ENCODE assay signal across 28 cellular contexts in the genomic region with DNA sequence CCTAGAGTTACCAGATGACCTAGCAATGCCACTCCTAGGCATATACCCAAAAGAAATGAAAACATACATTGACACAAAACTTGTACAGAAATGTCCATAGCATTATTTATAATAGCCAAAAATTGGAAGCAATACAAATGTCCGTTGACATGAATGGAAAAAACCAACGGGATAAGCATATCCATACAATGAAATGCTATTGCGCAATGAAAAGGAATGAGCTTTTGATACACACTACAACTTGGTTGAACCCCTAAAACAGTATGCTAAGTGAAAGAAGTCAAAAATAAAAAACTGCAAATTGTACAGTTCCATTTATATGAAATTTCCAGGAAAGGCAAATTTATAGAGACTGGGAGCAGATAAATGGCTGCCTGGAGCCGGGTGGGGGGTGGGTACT.
A peak's percentile ranks its signal among the peaks of the same experiment; 100 is the strongest.
DNase-seq lines count a peak whose midpoint lies in the region; ATAC-seq, FAIRE-seq and TF ChIP-seq lines count a peak whose summit lies in the region.
"Had no signal": no experiment of that assay in that cellular context is flagged by ENCODE, and none has a peak within 500 bp of the region (broad histone marks: within the 10 kb centered on the region; RNA-seq: fewer than 3 reads in every experiment).

No MANE protein-coding gene starts in this region.

- TF ChIP-seq RAD21 in HepG2 (CRISPR knock-in tag; IDR thresholded peaks at IDR 0.05): no peak
- TF ChIP-seq RAD21 in Ishikawa (IDR thresholded peaks at IDR 0.05; ENCODE audit: low read depth): no peak
- TF ChIP-seq RAD21 in H1 (IDR thresholded peaks at IDR 0.05 in 1 of 2, conservative IDR thresholded peaks at IDR 0.05 in 1 of 2; ENCODE audit: low read depth in 2 of 2, low read length in 2 of 2): no peak

- H3K56ac ChIP-seq in H1 (replicated peaks; ENCODE audit: insufficient read length, low read depth, low read length): no peak overlapping the region

- H4K8ac ChIP-seq in H1 (ENCODE audit: extremely low read depth, insufficient read depth, low read length): no peak overlapping the region

- ATAC-seq in HepG2 (no peak), right lobe of liver (no peak)
- ATAC-seq: GM12878 had no signal

- no peak overlapping the region for H2BK20ac ChIP-seq in H1 (ENCODE audit: low read length)

- H2BK12ac ChIP-seq in H1 (ENCODE audit: low read depth, low read length): no peak overlapping the region

- no peak overlapping the region for H4K91ac ChIP-seq in H1 (replicated peaks; ENCODE audit: insufficient read length, low read length)

- no peak overlapping the region for H4K5ac ChIP-seq in H1 (ENCODE audit: insufficient read length, low read depth, low read length)

- in situ Hi-C loops in HepG2 (cut with HindIII; ENCODE audit: extremely low pct_ligation_motif_present, low pct_unique_long_range_greater_than_20kb): no loop called here

- H3K4me1 ChIP-seq in HepG2 (ENCODE audit: insufficient read depth, low read length) (no peaks in the 10 kb centered on the region), right lobe of liver (no peaks in the 10 kb centered on the region), H1 (replicated peaks in 1 of 4; ENCODE audit: control insufficient read depth in 3 of 4, insufficient read depth in 4 of 4, low read length in 3 of 4) (no peaks in the 10 kb centered on the region)
- H3K4me1 ChIP-seq: BE2C, BLaER1 had no signal

- H3K9me3 ChIP-seq in HepG2 (ENCODE audit: low read length): no peaks in the 10 kb centered on the region
- no peaks in the 10 kb centered on the region for H3K9me3 ChIP-seq in right lobe of liver
- H3K9me3 ChIP-seq in H1 (ENCODE audit: insufficient read depth in 2 of 2, low read depth in 1 of 2, low read length in 1 of 2): no peaks in the 10 kb centered on the region
- H3K9me3 ChIP-seq: BE2C, BLaER1 had no signal

- H3K36me3 ChIP-seq in HepG2 (replicated peaks in 1 of 2; ENCODE audit: control insufficient read depth in 1 of 2, insufficient read depth in 2 of 2, low read length in 2 of 2) (no peaks in the 10 kb centered on the region), right lobe of liver (no peaks in the 10 kb centered on the region), H1 (ENCODE audit: control insufficient read depth in 2 of 4, insufficient read depth in 4 of 4, low read length in 3 of 4) (no peaks in the 10 kb centered on the region)
- H3K36me3 ChIP-seq: BE2C, BLaER1 had no signal

- FAIRE-seq in HepG2 (lab: Jason Lieb, UNC) (no peak), HTR-8/SVneo (lab: Jason Lieb, UNC) (peak; percentile 33), H1 (lab: Jason Lieb, UNC) (no peak)
- FAIRE-seq: GM12878, GM12892, GM18507, GM19239 had no signal

- no peak overlapping the region for H2BK120ac ChIP-seq in H1 (replicated peaks; ENCODE audit: low read depth, low read length)

- no peaks in the 10 kb centered on the region for H4K20me1 ChIP-seq in HepG2 (ENCODE audit: insufficient read depth, low read length)
- H4K20me1 ChIP-seq in H1 (replicated peaks in 1 of 2; ENCODE audit: control insufficient read depth in 1 of 2, insufficient read depth in 2 of 2, low read length in 2 of 2): no peaks in the 10 kb centered on the region
- H4K20me1 ChIP-seq: BLaER1 had no signal

- no peak overlapping the region for H3K9ac ChIP-seq in HepG2 (ENCODE audit: insufficient read depth, low read depth, low read length)
- H3K9ac ChIP-seq in H1 (replicated peaks in 1 of 4; ENCODE audit: extremely low read depth in 1 of 4, low read depth in 3 of 4, low read length in 3 of 4): no peak overlapping the region
- H3K9ac ChIP-seq: BLaER1 had no signal

- intact Hi-C loops in HepG2 (cut with micrococcal nuclease; ENCODE audit: unreplicated experiment): no loop called here
- intact Hi-C loops in right lobe of liver (cut with DNase I): no loop called here

- TF ChIP-seq CTCF in HepG2 (CRISPR knock-in tag; IDR thresholded peaks at IDR 0.05) (no peak), right lobe of liver (IDR thresholded peaks at IDR 0.05) (no peak), H1 (IDR thresholded peaks at IDR 0.05; ENCODE audit: control extremely low read depth in 1 of 3, insufficient read depth in 1 of 3, low read depth in 1 of 3, low read length in 3 of 3) (no peak)

- H3K27me3 ChIP-seq in HepG2 (ENCODE audit: control insufficient read depth in 1 of 2, insufficient read depth in 2 of 2, low read length in 2 of 2): no peaks in the 10 kb centered on the region
- H3K27me3 ChIP-seq in right lobe of liver: no peaks in the 10 kb centered on the region
- no peaks in the 10 kb centered on the region for H3K27me3 ChIP-seq in H1 (replicated peaks in 1 of 4; ENCODE audit: control insufficient read depth in 3 of 4, extremely low read depth in 1 of 4, insufficient read depth in 3 of 4, low read length in 3 of 4)
- H3K27me3 ChIP-seq: BE2C, BLaER1 had no signal

- WGBS in HepG2 (ENCODE audit: low lambda C conversion rate): 33% methylated on average over 4 of the region's 4 CpGs
- WGBS in right lobe of liver (ENCODE audit: insufficient coverage, low coverage, low lambda C conversion rate, missing lambda C conversion rate): 74% methylated on average over 4 of the region's 4 CpGs
- WGBS in H1 (ENCODE audit: extremely low coverage in 1 of 2, insufficient coverage in 1 of 2, insufficient read length in 1 of 2, insufficient replicate concordance in 2 of 2, low coverage in 1 of 2, low lambda C conversion rate in 2 of 2, missing lambda C conversion rate in 1 of 2), 2 experiments: 100% methylated on average over 4 of the region's 4 CpGs; no CpG with 5 or more reads in 1 of the 2 experiments

- no peak overlapping the region for H3K14ac ChIP-seq in H1 (ENCODE audit: insufficient read length)

- H3K18ac ChIP-seq in H1 (ENCODE audit: extremely low read depth, low read length): no peak overlapping the region

- H3K79me2 ChIP-seq in HepG2 (ENCODE audit: insufficient read depth, low read length) (no peaks in the 10 kb centered on the region), H1 (ENCODE audit: control insufficient read depth in 1 of 2, insufficient read depth in 2 of 2, low read length in 2 of 2) (no peaks in the 10 kb centered on the region)

- no peak overlapping the region for H2BK15ac ChIP-seq in H1 (ENCODE audit: low read length)

- H3K4ac ChIP-seq in H1 (replicated peaks; ENCODE audit: insufficient read length, low read depth, low read length): no peak overlapping the region

- H2AFZ ChIP-seq in HepG2 (ENCODE audit: low read length) (no peak overlapping the region), H1 (ENCODE audit: low read length) (no peak overlapping the region)

- TF ChIP-seq EP300 in HepG2 (IDR thresholded peaks at IDR 0.05; ENCODE audit: low read depth in 2 of 2, low read length in 2 of 2) (no peak), HepG2 (CRISPR knock-in tag; IDR thresholded peaks at IDR 0.05; ENCODE audit: borderline replicate concordance) (no peak), Ishikawa (IDR thresholded peaks at IDR 0.05; ENCODE audit: borderline replicate concordance) (no peak), H1 (IDR thresholded peaks at IDR 0.05; ENCODE audit: borderline replicate concordance in 1 of 2, low read depth in 2 of 2, low read length in 2 of 2) (no peak)

- no peak overlapping the region for H3K27ac ChIP-seq in HepG2 (ENCODE audit: extremely low read length, insufficient read depth, low read length)
- no peak overlapping the region for H3K27ac ChIP-seq in right lobe of liver
- H3K27ac ChIP-seq in H1 (ENCODE audit: low read depth, low read length): no peak overlapping the region
- H3K27ac ChIP-seq: 22Rv1, BLaER1 had no signal

- H3K4me2 ChIP-seq in HepG2 (ENCODE audit: low read depth, low read length) (no peak overlapping the region), H1 (ENCODE audit: insufficient read depth in 1 of 2, low read depth in 2 of 2, low read length in 2 of 2) (no peak overlapping the region)
- H3K4me2 ChIP-seq: BLaER1 had no signal

- BruUV-seq in HepG2 (replicated peaks; lab: Mats Ljungman, UMichigan): no TSS peak

- TF ChIP-seq POLR2A in HepG2 (IDR thresholded peaks at IDR 0.05; ENCODE audit: insufficient read depth in 1 of 2, low read depth in 2 of 2, low read length in 2 of 2): no peak
- TF ChIP-seq POLR2A in right lobe of liver (IDR thresholded peaks at IDR 0.05): no peak
- no peak for TF ChIP-seq POLR2A in H1 (IDR thresholded peaks at IDR 0.05; ENCODE audit: control extremely low read depth in 1 of 2, low read depth in 2 of 2, low read length in 2 of 2)

- POLR2A ChIA-PET in HepG2 (lab: Yijun Ruan, JAX) (no interaction called here), H1 (lab: Charles Lee; ENCODE audit: partially characterized antibody) (interaction anchor here (0.6 kb wide), 1 partner anchor 73 kb away, joined by 4 read pairs; no protein-coding TSS in a partner anchor)

- H2AK5ac ChIP-seq in H1 (ENCODE audit: low read depth, low read length): no peak overlapping the region

- H3K79me1 ChIP-seq in H1 (ENCODE audit: low read depth, low read length): no peaks in the 10 kb centered on the region

- no peaks in the 10 kb centered on the region for H3K23me2 ChIP-seq in H1 (ENCODE audit: low read depth, low read length)

- H3K4me3 ChIP-seq in HepG2 (replicated peaks in 1 of 3; ENCODE audit: insufficient read depth in 1 of 3, low read depth in 2 of 3, low read length in 3 of 3): no peak overlapping the region
- no peak overlapping the region for H3K4me3 ChIP-seq in right lobe of liver
- no peak overlapping the region for H3K4me3 ChIP-seq in H1 (ENCODE audit: extremely low read depth in 1 of 4, insufficient read depth in 2 of 4, low read depth in 3 of 4, low read length in 4 of 4)
- H3K4me3 ChIP-seq: BLaER1, GM12878 had no signal

- no peak overlapping the region for H3K23ac ChIP-seq in H1 (ENCODE audit: insufficient read length)

- no peak overlapping the region for H2BK5ac ChIP-seq in H1 (ENCODE audit: low read depth, low read length)

- CTCF ChIA-PET in HepG2 (lab: Yijun Ruan, JAX; ENCODE audit: low intra/inter-chr PET ratio, low total read pairs) (no interaction called here), H1 (lab: Charles Lee; ENCODE audit: partially characterized antibody) (no interaction called here)

- DNase-seq in HepG2 (ENCODE audit: low spot score): no peak
- no peak for DNase-seq in right lobe of liver
- DNase-seq in HTR-8/SVneo (ENCODE audit: insufficient read length, low spot score): no peak
- no peak for DNase-seq in H1 (ENCODE audit: low read depth in 1 of 2, low spot score in 2 of 2)
- no peak for DNase-seq in KG1 (lab: John Stamatoyannopoulos, UW)
- no peak for DNase-seq in NCI-H2081 (lab: John Stamatoyannopoulos, UW)
- DNase-seq in amygdala (lab: John Stamatoyannopoulos, UW): no peak
- DNase-seq: ACHN; BE2C; C1 segment of cervical spinal cord; CD4-positive, alpha-beta memory T cell; CD4-positive, CD25-positive, alpha-beta regulatory T cell; CD8-positive, alpha-beta memory T cell; COR-L47; DMS 273 treated with DMSO at 0.1 percent for 48 hours; DMS153; DMS53; DMS79; DND-41; EL; GDM1 had no signal

TF ChIP-seq in HepG2, 621 proteins besides CTCF, POLR2A, EP300 and RAD21 (continues in another document):
- peak; percentile 98 for TF ChIP-seq CEBPB (IDR thresholded peaks at IDR 0.05; ENCODE audit: borderline replicate concordance, low read depth, low read length)

TF ChIP-seq in Ishikawa, 13 proteins besides CTCF, POLR2A, EP300 and RAD21 (continues in another document):
- no peak for TF ChIP-seq TEAD4 (IDR thresholded peaks at IDR 0.05)

TF ChIP-seq in H1, 55 proteins besides CTCF, POLR2A, EP300 and RAD21:
- no peak for TF ChIP-seq RNF2 (IDR thresholded peaks at IDR 0.05; ENCODE audit: borderline replicate concordance, low read depth, low read length, missing control alignments, poor library complexity, severe bottlenecking)
- peak; percentile 96 for TF ChIP-seq CEBPB (IDR thresholded peaks at IDR 0.05; ENCODE audit: low read depth, low read length)

Comparison
In these comparisons a context has a peak if more than half of its experiments do, and no peak if none do; other contexts are left out.
1. Of the 41 proteins assayed by ChIP-seq in both HepG2 and H1: peak only in HepG2: none; only in H1: none; in both: CEBPB; in neither: 40.